ENCODE assay signal across 8 cellular contexts in the genomic region with DNA sequence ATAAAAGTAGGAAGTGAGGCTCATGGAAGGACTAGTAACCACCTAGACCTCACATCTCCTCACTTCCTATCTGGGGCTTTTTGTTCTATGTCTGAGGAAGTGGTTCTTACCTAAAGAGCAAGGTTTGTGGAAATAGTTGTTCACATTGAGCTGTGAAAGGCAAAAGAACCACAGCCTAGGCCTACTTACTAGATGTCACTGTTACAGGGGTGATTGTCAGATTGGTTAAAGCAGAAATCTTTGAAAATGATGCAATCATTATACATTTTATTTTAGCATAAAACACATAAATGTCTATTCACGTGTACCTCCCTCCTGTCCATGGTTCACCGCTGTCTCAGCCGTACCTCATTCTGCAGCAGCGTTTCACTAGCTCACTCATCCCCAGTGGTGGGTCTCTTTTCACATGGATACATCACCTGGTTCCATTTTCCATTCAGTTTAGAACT.
DNase-seq lines count a peak whose midpoint lies in the region; ATAC-seq and TF ChIP-seq lines count a peak whose summit lies in the region.
"Had no signal": no experiment of that assay in that cellular context is flagged by ENCODE, and none has a peak within 500 bp of the region (broad histone marks: within the 10 kb centered on the region; RNA-seq: fewer than 3 reads in every experiment).

No MANE protein-coding gene starts in this region.

- no peaks in the 10 kb centered on the region for H3K36me3 ChIP-seq in ovary
- no peaks in the 10 kb centered on the region for H3K36me3 ChIP-seq in gastrocnemius medialis

- H3K4me1 ChIP-seq in ovary (ENCODE audit: insufficient read depth), result peaks cover 4% of the 10 kb centered on the region
- H3K4me1 ChIP-seq in gastrocnemius medialis, result peaks cover 9 to 14% of the 10 kb centered on the region in 2 donors

- H3K27me3 Mint-ChIP-seq in activated T-helper 1 cell treated with anti-CD3 and anti-CD28 coated beads, Interleukin-12 subunit alpha, Interleukin-12 subunit beta, Interleukin-2, Interleukin-4 antibody, amounts not matched to agents 30 ng/mL and 10 ng/mL and 1 ng/mL, durations not matched to agents 14 hours and 24 hours and 36 hours (ENCODE audit: insufficient read depth), result no peaks in the 10 kb centered on the region
- H3K27me3 Mint-ChIP-seq in stimulated activated memory B cell treated with anti-CD40 and anti-IgM and Interleukin-4, amounts not matched to agents 10 μg/mL and 1 μg/mL and 100 μg/mL, for 72 hours, result no peaks in the 10 kb centered on the region
- H3K27me3 Mint-ChIP-seq: dendritic cell treated with granulocyte-macrophage colony-stimulating factor and Interleukin-4, amounts not matched to agents 40 ng/mL and 50 ng/mL, for 4 days had no signal

- in situ Hi-C loops in KBM-7 (cut with MboI; ENCODE audit: low pct_unique_long_range_greater_than_20kb, low sequenced_read_pairs) (no loop called here), gastrocnemius medialis (cut with MboI; ENCODE audit: low sequenced_read_pairs in 4 of 4) (no loop called here)

- H3K27ac Mint-ChIP-seq in activated T-helper 1 cell treated with anti-CD3 and anti-CD28 coated beads, Interleukin-12 subunit alpha, Interleukin-12 subunit beta, Interleukin-2, Interleukin-4 antibody, amounts not matched to agents 30 ng/mL and 10 ng/mL and 1 ng/mL, durations not matched to agents 14 hours and 24 hours and 36 hours, result peak overlapping the region; percentile 95
- H3K27ac Mint-ChIP-seq in stimulated activated memory B cell treated with anti-CD40 and anti-IgM and Interleukin-4, amounts not matched to agents 10 μg/mL and 1 μg/mL and 100 μg/mL, for 72 hours, result peak overlapping the region; percentile 27
- H3K27ac Mint-ChIP-seq: dendritic cell treated with granulocyte-macrophage colony-stimulating factor and Interleukin-4, amounts not matched to agents 40 ng/mL and 50 ng/mL, for 4 days had no signal

- H3K36me3 Mint-ChIP-seq in activated T-helper 1 cell treated with anti-CD3 and anti-CD28 coated beads, Interleukin-12 subunit alpha, Interleukin-12 subunit beta, Interleukin-2, Interleukin-4 antibody, amounts not matched to agents 30 ng/mL and 10 ng/mL and 1 ng/mL, durations not matched to agents 14 hours and 24 hours and 36 hours (ENCODE audit: low read depth), result peaks cover 9% of the 10 kb centered on the region
- peaks cover 18% of the 10 kb centered on the region for H3K36me3 Mint-ChIP-seq in stimulated activated memory B cell treated with anti-CD40 and anti-IgM and Interleukin-4, amounts not matched to agents 10 μg/mL and 1 μg/mL and 100 μg/mL, for 72 hours

- TF ChIP-seq POLR2A in ovary (IDR thresholded peaks at IDR 0.05) (no peak), gastrocnemius medialis (IDR thresholded peaks at IDR 0.05) (no peak)

- H3K27ac ChIP-seq in ovary (no peak overlapping the region), gastrocnemius medialis (no peak overlapping the region)

- no peak for TF ChIP-seq EP300 in ovary (IDR thresholded peaks at IDR 0.05)

- 93 to 99% (median 97%) methylated on average over 4 of the region's 4 CpGs for WGBS in ovary, 3 donors

- ATAC-seq in GM21367 (IDR thresholded peaks at IDR 0.05; ENCODE audit: unreplicated experiment), result peak; percentile 71
- ATAC-seq in stimulated activated memory B cell treated with anti-CD40 and anti-IgM and Interleukin-4, amounts not matched to agents 10 μg/mL and 1 μg/mL and 100 μg/mL, for 72 hours, result peak; percentile 95
- no peak for ATAC-seq in gastrocnemius medialis

- peak; percentile 57 for DNase-seq in KBM-7
- DNase-seq in activated T-helper 1 cell treated with anti-CD3 and anti-CD28 coated beads, Interleukin-12 subunit alpha, Interleukin-12 subunit beta, Interleukin-2, Interleukin-4 antibody, amounts not matched to agents 30 ng/mL and 10 ng/mL and 1 ng/mL, durations not matched to agents 14 hours and 24 hours and 36 hours (ENCODE audit: low spot score), result peak; percentile 35
- no peak for DNase-seq in NCI-H748 (lab: John Stamatoyannopoulos, UW; ENCODE audit: unreplicated experiment)
- no peak for DNase-seq in ovary
- no peak for DNase-seq in gastrocnemius medialis

- no peak overlapping the region for H3K4me3 ChIP-seq in ovary
- no peak overlapping the region for H3K4me3 ChIP-seq in gastrocnemius medialis

- no peaks in the 10 kb centered on the region for H3K9me3 Mint-ChIP-seq in activated T-helper 1 cell treated with anti-CD3 and anti-CD28 coated beads, Interleukin-12 subunit alpha, Interleukin-12 subunit beta, Interleukin-2, Interleukin-4 antibody, amounts not matched to agents 30 ng/mL and 10 ng/mL and 1 ng/mL, durations not matched to agents 14 hours and 24 hours and 36 hours
- peaks cover 2% of the 10 kb centered on the region for H3K9me3 Mint-ChIP-seq in stimulated activated memory B cell treated with anti-CD40 and anti-IgM and Interleukin-4, amounts not matched to agents 10 μg/mL and 1 μg/mL and 100 μg/mL, for 72 hours

- intact Hi-C loops in activated T-helper 1 cell treated with anti-CD3 and anti-CD28 coated beads, Interleukin-12 subunit alpha, Interleukin-12 subunit beta, Interleukin-2, Interleukin-4 antibody, amounts not matched to agents 30 ng/mL and 10 ng/mL and 1 ng/mL, durations not matched to agents 14 hours and 24 hours and 36 hours (cut with micrococcal nuclease), result loop anchor here (1.0 to 10.0 kb wide), 4 partner anchors 20 to 710 kb away; no protein-coding TSS in a partner anchor
- intact Hi-C loops in ovary (cut with DNase I) (no loop called here), gastrocnemius medialis (cut with DNase I; ENCODE audit: low total_unique reads) (no loop called here)

- H3K27me3 ChIP-seq in ovary (no peaks in the 10 kb centered on the region), gastrocnemius medialis (no peaks in the 10 kb centered on the region)

- peaks cover 33% of the 10 kb centered on the region for H3K4me1 Mint-ChIP-seq in activated T-helper 1 cell treated with anti-CD3 and anti-CD28 coated beads, Interleukin-12 subunit alpha, Interleukin-12 subunit beta, Interleukin-2, Interleukin-4 antibody, amounts not matched to agents 30 ng/mL and 10 ng/mL and 1 ng/mL, durations not matched to agents 14 hours and 24 hours and 36 hours (ENCODE audit: low read depth)
- H3K4me1 Mint-ChIP-seq in stimulated activated memory B cell treated with anti-CD40 and anti-IgM and Interleukin-4, amounts not matched to agents 10 μg/mL and 1 μg/mL and 100 μg/mL, for 72 hours, result peaks cover 46% of the 10 kb centered on the region

- H3K9me3 ChIP-seq in ovary (no peaks in the 10 kb centered on the region), gastrocnemius medialis (no peaks in the 10 kb centered on the region)

- peak overlapping the region; percentile 53 for H3K4me3 Mint-ChIP-seq in activated T-helper 1 cell treated with anti-CD3 and anti-CD28 coated beads, Interleukin-12 subunit alpha, Interleukin-12 subunit beta, Interleukin-2, Interleukin-4 antibody, amounts not matched to agents 30 ng/mL and 10 ng/mL and 1 ng/mL, durations not matched to agents 14 hours and 24 hours and 36 hours
- no peak overlapping the region for H3K4me3 Mint-ChIP-seq in stimulated activated memory B cell treated with anti-CD40 and anti-IgM and Interleukin-4, amounts not matched to agents 10 μg/mL and 1 μg/mL and 100 μg/mL, for 72 hours
- H3K4me3 Mint-ChIP-seq: dendritic cell treated with granulocyte-macrophage colony-stimulating factor and Interleukin-4, amounts not matched to agents 40 ng/mL and 50 ng/mL, for 4 days had no signal

- TF ChIP-seq CTCF in ovary (IDR thresholded peaks at IDR 0.05) (no peak), gastrocnemius medialis (IDR thresholded peaks at IDR 0.05 in 4 of 5, conservative IDR thresholded peaks at IDR 0.05 in 1 of 5) (no peak)

Comparison
In these comparisons a context has a peak if more than half of its experiments do, and no peak if none do; other contexts are left out.
1. ATAC-seq: peak in GM21367 (single experiment) and stimulated activated memory B cell treated with anti-CD40 and anti-IgM and Interleukin-4, amounts not matched to agents 10 μg/mL and 1 μg/mL and 100 μg/mL, for 72 hours (single experiment); none in gastrocnemius medialis (0 of 2).
2. DNase-seq: peak in KBM-7 (single experiment) and activated T-helper 1 cell treated with anti-CD3 and anti-CD28 coated beads, Interleukin-12 subunit alpha, Interleukin-12 subunit beta, Interleukin-2, Interleukin-4 antibody, amounts not matched to agents 30 ng/mL and 10 ng/mL and 1 ng/mL, durations not matched to agents 14 hours and 24 hours and 36 hours (single experiment); none in NCI-H748 (single experiment), ovary (0 of 5) and gastrocnemius medialis (0 of 2).